1 cellular context compared by ENCODE assay signal in genomic region chr10:120850911-120851865, GRCh38.
TF ChIP-seq lines count a peak whose summit lies in the region.

A gene with protein sequence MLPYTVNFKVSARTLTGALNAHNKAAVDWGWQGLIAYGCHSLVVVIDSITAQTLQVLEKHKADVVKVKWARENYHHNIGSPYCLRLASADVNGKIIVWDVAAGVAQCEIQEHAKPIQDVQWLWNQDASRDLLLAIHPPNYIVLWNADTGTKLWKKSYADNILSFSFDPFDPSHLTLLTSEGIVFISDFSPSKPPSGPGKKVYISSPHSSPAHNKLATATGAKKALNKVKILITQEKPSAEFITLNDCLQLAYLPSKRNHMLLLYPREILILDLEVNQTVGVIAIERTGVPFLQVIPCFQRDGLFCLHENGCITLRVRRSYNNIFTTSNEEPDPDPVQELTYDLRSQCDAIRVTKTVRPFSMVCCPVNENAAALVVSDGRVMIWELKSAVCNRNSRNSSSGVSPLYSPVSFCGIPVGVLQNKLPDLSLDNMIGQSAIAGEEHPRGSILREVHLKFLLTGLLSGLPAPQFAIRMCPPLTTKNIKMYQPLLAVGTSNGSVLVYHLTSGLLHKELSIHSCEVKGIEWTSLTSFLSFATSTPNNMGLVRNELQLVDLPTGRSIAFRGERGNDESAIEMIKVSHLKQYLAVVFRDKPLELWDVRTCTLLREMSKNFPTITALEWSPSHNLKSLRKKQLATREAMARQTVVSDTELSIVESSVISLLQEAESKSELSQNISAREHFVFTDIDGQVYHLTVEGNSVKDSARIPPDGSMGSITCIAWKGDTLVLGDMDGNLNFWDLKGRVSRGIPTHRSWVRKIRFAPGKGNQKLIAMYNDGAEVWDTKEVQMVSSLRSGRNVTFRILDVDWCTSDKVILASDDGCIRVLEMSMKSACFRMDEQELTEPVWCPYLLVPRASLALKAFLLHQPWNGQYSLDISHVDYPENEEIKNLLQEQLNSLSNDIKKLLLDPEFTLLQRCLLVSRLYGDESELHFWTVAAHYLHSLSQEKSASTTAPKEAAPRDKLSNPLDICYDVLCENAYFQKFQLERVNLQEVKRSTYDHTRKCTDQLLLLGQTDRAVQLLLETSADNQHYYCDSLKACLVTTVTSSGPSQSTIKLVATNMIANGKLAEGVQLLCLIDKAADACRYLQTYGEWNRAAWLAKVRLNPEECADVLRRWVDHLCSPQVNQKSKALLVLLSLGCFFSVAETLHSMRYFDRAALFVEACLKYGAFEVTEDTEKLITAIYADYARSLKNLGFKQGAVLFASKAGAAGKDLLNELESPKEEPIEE (plus strand): TSS chr10:120851362. CDS start chr10:120851421, 59 bp downstream.

TF ChIP-seq in HepG2, 621 proteins besides CTCF, POLR2A, EP300 and RAD21 (continued from another document and continues in another):
- TF ChIP-seq TFAP4 (IDR thresholded peaks at IDR 0.05; ENCODE audit: borderline replicate concordance, low read depth), result peak; percentile 87
- no peak; the same call in 1 of the 2 replicates for TF ChIP-seq NFE2L1 (CRISPR knock-in tag; IDR thresholded peaks at IDR 0.05; ENCODE audit: borderline replicate concordance)
- TF ChIP-seq ZNF780A (CRISPR knock-in tag; IDR thresholded peaks at IDR 0.05), result no peak
- no peak for TF ChIP-seq CREBL2 (CRISPR knock-in tag; IDR thresholded peaks at IDR 0.05; ENCODE audit: borderline replicate concordance)
- no peak for TF ChIP-seq TCF7 (IDR thresholded peaks at IDR 0.05; ENCODE audit: low read depth)
- TF ChIP-seq ELK4 (CRISPR knock-in tag; IDR thresholded peaks at IDR 0.05; ENCODE audit: borderline replicate concordance), result 0 out of 2 replicates have a peak, but pooled peaks have one; percentile 31
- TF ChIP-seq, protein P1, sequence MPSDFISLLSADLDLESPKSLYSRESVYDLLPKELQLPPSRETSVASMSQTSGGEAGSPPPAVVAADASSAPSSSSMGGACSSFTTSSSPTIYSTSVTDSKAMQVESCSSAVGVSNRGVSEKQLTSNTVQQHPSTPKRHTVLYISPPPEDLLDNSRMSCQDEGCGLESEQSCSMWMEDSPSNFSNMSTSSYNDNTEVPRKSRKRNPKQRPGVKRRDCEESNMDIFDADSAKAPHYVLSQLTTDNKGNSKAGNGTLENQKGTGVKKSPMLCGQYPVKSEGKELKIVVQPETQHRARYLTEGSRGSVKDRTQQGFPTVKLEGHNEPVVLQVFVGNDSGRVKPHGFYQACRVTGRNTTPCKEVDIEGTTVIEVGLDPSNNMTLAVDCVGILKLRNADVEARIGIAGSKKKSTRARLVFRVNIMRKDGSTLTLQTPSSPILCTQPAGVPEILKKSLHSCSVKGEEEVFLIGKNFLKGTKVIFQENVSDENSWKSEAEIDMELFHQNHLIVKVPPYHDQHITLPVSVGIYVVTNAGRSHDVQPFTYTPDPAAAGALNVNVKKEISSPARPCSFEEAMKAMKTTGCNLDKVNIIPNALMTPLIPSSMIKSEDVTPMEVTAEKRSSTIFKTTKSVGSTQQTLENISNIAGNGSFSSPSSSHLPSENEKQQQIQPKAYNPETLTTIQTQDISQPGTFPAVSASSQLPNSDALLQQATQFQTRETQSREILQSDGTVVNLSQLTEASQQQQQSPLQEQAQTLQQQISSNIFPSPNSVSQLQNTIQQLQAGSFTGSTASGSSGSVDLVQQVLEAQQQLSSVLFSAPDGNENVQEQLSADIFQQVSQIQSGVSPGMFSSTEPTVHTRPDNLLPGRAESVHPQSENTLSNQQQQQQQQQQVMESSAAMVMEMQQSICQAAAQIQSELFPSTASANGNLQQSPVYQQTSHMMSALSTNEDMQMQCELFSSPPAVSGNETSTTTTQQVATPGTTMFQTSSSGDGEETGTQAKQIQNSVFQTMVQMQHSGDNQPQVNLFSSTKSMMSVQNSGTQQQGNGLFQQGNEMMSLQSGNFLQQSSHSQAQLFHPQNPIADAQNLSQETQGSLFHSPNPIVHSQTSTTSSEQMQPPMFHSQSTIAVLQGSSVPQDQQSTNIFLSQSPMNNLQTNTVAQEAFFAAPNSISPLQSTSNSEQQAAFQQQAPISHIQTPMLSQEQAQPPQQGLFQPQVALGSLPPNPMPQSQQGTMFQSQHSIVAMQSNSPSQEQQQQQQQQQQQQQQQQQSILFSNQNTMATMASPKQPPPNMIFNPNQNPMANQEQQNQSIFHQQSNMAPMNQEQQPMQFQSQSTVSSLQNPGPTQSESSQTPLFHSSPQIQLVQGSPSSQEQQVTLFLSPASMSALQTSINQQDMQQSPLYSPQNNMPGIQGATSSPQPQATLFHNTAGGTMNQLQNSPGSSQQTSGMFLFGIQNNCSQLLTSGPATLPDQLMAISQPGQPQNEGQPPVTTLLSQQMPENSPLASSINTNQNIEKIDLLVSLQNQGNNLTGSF (CRISPR knock-in tag; IDR thresholded peaks at IDR 0.05), result no peak; the same call in 1 of the 2 replicates
- TF ChIP-seq E2F2 (CRISPR knock-in tag; IDR thresholded peaks at IDR 0.05; ENCODE audit: borderline replicate concordance), result no peak
- no peak for TF ChIP-seq TMF1 (CRISPR knock-in tag; IDR thresholded peaks at IDR 0.05; ENCODE audit: low read depth)
- TF ChIP-seq, protein P2, sequence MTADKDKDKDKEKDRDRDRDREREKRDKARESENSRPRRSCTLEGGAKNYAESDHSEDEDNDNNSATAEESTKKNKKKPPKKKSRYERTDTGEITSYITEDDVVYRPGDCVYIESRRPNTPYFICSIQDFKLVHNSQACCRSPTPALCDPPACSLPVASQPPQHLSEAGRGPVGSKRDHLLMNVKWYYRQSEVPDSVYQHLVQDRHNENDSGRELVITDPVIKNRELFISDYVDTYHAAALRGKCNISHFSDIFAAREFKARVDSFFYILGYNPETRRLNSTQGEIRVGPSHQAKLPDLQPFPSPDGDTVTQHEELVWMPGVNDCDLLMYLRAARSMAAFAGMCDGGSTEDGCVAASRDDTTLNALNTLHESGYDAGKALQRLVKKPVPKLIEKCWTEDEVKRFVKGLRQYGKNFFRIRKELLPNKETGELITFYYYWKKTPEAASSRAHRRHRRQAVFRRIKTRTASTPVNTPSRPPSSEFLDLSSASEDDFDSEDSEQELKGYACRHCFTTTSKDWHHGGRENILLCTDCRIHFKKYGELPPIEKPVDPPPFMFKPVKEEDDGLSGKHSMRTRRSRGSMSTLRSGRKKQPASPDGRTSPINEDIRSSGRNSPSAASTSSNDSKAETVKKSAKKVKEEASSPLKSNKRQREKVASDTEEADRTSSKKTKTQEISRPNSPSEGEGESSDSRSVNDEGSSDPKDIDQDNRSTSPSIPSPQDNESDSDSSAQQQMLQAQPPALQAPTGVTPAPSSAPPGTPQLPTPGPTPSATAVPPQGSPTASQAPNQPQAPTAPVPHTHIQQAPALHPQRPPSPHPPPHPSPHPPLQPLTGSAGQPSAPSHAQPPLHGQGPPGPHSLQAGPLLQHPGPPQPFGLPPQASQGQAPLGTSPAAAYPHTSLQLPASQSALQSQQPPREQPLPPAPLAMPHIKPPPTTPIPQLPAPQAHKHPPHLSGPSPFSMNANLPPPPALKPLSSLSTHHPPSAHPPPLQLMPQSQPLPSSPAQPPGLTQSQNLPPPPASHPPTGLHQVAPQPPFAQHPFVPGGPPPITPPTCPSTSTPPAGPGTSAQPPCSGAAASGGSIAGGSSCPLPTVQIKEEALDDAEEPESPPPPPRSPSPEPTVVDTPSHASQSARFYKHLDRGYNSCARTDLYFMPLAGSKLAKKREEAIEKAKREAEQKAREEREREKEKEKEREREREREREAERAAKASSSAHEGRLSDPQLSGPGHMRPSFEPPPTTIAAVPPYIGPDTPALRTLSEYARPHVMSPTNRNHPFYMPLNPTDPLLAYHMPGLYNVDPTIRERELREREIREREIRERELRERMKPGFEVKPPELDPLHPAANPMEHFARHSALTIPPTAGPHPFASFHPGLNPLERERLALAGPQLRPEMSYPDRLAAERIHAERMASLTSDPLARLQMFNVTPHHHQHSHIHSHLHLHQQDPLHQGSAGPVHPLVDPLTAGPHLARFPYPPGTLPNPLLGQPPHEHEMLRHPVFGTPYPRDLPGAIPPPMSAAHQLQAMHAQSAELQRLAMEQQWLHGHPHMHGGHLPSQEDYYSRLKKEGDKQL (CRISPR knock-in tag; IDR thresholded peaks at IDR 0.05; ENCODE audit: low read depth), result no peak
- no peak for TF ChIP-seq NPAS2 (CRISPR knock-in tag; IDR thresholded peaks at IDR 0.05; ENCODE audit: borderline replicate concordance)
- TF ChIP-seq XRCC5 (optimal IDR thresholded peaks at IDR 0.05; ENCODE audit: low read length), result peak; percentile 100
- TF ChIP-seq TBX3 (IDR thresholded peaks at IDR 0.05; ENCODE audit: borderline replicate concordance), result no peak
- 0 out of 2 replicates have a peak, but pooled peaks have one; percentile 46 for TF ChIP-seq CREB3 (CRISPR knock-in tag; IDR thresholded peaks at IDR 0.05)
- TF ChIP-seq EHMT2 (IDR thresholded peaks at IDR 0.05; ENCODE audit: borderline replicate concordance, low read depth, low read length), result peak; percentile 98; the same call in 1 of the 2 replicates
- TF ChIP-seq ZNF570 (CRISPR knock-in tag; IDR thresholded peaks at IDR 0.05; ENCODE audit: borderline replicate concordance), result peak; percentile 40; the same call in 1 of the 2 replicates
- peak; percentile 91 for TF ChIP-seq ZNF124 (CRISPR knock-in tag; IDR thresholded peaks at IDR 0.05)
- TF ChIP-seq NFIC (IDR thresholded peaks at IDR 0.05; ENCODE audit: low read length), result no peak
- TF ChIP-seq, protein P3, sequence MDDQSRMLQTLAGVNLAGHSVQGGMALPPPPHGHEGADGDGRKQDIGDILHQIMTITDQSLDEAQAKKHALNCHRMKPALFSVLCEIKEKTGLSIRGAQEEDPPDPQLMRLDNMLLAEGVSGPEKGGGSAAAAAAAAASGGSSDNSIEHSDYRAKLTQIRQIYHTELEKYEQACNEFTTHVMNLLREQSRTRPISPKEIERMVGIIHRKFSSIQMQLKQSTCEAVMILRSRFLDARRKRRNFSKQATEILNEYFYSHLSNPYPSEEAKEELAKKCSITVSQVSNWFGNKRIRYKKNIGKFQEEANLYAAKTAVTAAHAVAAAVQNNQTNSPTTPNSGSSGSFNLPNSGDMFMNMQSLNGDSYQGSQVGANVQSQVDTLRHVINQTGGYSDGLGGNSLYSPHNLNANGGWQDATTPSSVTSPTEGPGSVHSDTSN (CRISPR knock-in tag; IDR thresholded peaks at IDR 0.05; ENCODE audit: borderline replicate concordance), result no peak
- TF ChIP-seq ZNF580 (CRISPR knock-in tag; IDR thresholded peaks at IDR 0.05; ENCODE audit: borderline replicate concordance, low read depth), result peak; percentile 82
- TF ChIP-seq ZFP90 (CRISPR knock-in tag; IDR thresholded peaks at IDR 0.05; ENCODE audit: borderline replicate concordance), result peak; percentile 90
- TF ChIP-seq ZBTB14 (CRISPR knock-in tag; IDR thresholded peaks at IDR 0.05), result no peak
- 0 out of 2 replicates have a peak, but pooled peaks have one; percentile 13 for TF ChIP-seq ZNF644 (CRISPR knock-in tag; IDR thresholded peaks at IDR 0.05; ENCODE audit: low read depth)
- TF ChIP-seq SMAD1 (CRISPR knock-in tag; IDR thresholded peaks at IDR 0.05; ENCODE audit: borderline replicate concordance, low read depth), result peak; percentile 59; the same call in 1 of the 2 replicates
- TF ChIP-seq AKAP8 (CRISPR knock-in tag; IDR thresholded peaks at IDR 0.05), result no peak
- TF ChIP-seq, protein P4, sequence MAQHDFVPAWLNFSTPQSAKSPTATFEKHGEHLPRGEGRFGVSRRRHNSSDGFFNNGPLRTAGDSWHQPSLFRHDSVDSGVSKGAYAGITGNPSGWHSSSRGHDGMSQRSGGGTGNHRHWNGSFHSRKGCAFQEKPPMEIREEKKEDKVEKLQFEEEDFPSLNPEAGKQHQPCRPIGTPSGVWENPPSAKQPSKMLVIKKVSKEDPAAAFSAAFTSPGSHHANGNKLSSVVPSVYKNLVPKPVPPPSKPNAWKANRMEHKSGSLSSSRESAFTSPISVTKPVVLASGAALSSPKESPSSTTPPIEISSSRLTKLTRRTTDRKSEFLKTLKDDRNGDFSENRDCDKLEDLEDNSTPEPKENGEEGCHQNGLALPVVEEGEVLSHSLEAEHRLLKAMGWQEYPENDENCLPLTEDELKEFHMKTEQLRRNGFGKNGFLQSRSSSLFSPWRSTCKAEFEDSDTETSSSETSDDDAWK (CRISPR knock-in tag; IDR thresholded peaks at IDR 0.05), result no peak
- no peak for TF ChIP-seq GPN1 (CRISPR knock-in tag; IDR thresholded peaks at IDR 0.05; ENCODE audit: borderline replicate concordance)
- TF ChIP-seq ZBTB21 (CRISPR knock-in tag; IDR thresholded peaks at IDR 0.05), result no peak
